In the genomic region with DNA sequence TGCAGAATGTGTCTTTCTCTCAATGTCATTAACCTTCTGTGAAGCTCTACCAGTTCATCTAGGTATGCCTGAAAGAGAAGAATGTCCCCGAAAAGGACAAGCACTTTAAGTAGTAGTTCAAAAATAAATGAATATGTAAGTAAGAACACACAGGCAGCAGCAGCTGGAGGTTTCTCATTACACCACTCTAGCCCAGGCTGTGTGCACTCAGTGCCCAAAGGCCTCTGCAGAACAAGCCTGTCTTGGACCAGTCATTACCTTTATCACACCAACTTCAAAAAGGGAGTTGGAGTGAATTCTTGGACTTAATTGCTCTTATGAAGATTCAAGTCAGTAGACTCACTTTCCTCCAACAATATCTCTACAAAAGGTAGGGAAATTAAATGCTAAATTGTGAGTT, we compare ENCODE assay signal across 16 cellular contexts.
DNase-seq lines count a peak whose midpoint lies in the region; ATAC-seq and TF ChIP-seq lines count a peak whose summit lies in the region.
"Had no signal": no experiment of that assay in that cellular context is flagged by ENCODE, and none has a peak within 500 bp of the region (broad histone marks: within the 10 kb centered on the region; RNA-seq: fewer than 3 reads in every experiment).

No MANE protein-coding gene starts in this region.

- H3K4me1 ChIP-seq in OCI-LY3 (ENCODE audit: low read length), result peaks cover 30% of the 10 kb centered on the region

- no peaks in the 10 kb centered on the region for H3K9me3 Mint-ChIP-seq in osteocyte (ENCODE audit: unreplicated experiment)
- H3K9me3 Mint-ChIP-seq: endodermal cell; naive thymus-derived CD8-positive, alpha-beta T cell had no signal

- H3K27me3 Mint-ChIP-seq in osteocyte (ENCODE audit: unreplicated experiment), result no peaks in the 10 kb centered on the region
- H3K27me3 Mint-ChIP-seq: naive thymus-derived CD8-positive, alpha-beta T cell had no signal

- H2AFZ ChIP-seq in OCI-LY3 (ENCODE audit: low read depth, low read length), result no peak overlapping the region

- no peak overlapping the region for H3K4me3 Mint-ChIP-seq in osteocyte (ENCODE audit: unreplicated experiment)
- H3K4me3 Mint-ChIP-seq: endodermal cell; naive thymus-derived CD8-positive, alpha-beta T cell had no signal

- ATAC-seq in GM18907 (IDR thresholded peaks at IDR 0.05; ENCODE audit: unreplicated experiment) (peak; percentile 50), HG02571 (IDR thresholded peaks at IDR 0.05; ENCODE audit: unreplicated experiment) (peak; percentile 40), GM18519 (IDR thresholded peaks at IDR 0.05; ENCODE audit: low FRiP score, unreplicated experiment) (no peak)
- ATAC-seq: naive thymus-derived CD8-positive, alpha-beta T cell had no signal

- H3K9ac ChIP-seq in OCI-LY3 (ENCODE audit: low read length), result no peak overlapping the region
- H3K9ac ChIP-seq: BLaER1 treated with 17β-estradiol and CSF1 and Interleukin-3, amounts not matched to agents 10 nM and 100 nM; KMS-11 had no signal

- no peak for DNase-seq in osteocyte (ENCODE audit: extremely low spot score, unreplicated experiment)
- no peak for DNase-seq in inferior parietal cortex (ENCODE audit: extremely low spot score)
- DNase-seq in T-helper 9 cell, result no peak
- DNase-seq: activated CD4-positive, CD25-positive, alpha-beta regulatory T cell treated with anti-CD3 and anti-CD28 coated beads, Interleukin-2, amount 50 U/mL, for 72 hours; activated CD8-positive, alpha-beta memory T cell treated with anti-CD3 and anti-CD28 coated beads, Interleukin-2, amount 50 U/mL, for 4 hours; activated naive CD4-positive, alpha-beta T cell treated with anti-CD3 and anti-CD28 coated beads, Interleukin-2, amount 50 U/mL, for 16 hours; endodermal cell; naive thymus-derived CD8-positive, alpha-beta T cell; NCI-H526 treated with DMSO at 0.1 percent for 48 hours had no signal

- H3K27ac Mint-ChIP-seq in osteocyte (ENCODE audit: unreplicated experiment), result peak overlapping the region; percentile 92
- H3K27ac Mint-ChIP-seq: endodermal cell had no signal

- peaks cover 16% of the 10 kb centered on the region for H3K36me3 Mint-ChIP-seq in osteocyte (ENCODE audit: unreplicated experiment)

- peak overlapping the region; percentile 20 for H3K4me2 ChIP-seq in OCI-LY3 (ENCODE audit: low read length)
- H3K4me2 ChIP-seq: BLaER1 treated with 17β-estradiol and CSF1 and Interleukin-3, amounts not matched to agents 10 nM and 100 nM; KMS-11 had no signal

- no peaks in the 10 kb centered on the region for H3K36me3 ChIP-seq in OCI-LY3 (replicated peaks; ENCODE audit: low read depth, low read length)
- H3K36me3 ChIP-seq: BLaER1 treated with 17β-estradiol and CSF1 and Interleukin-3, amounts not matched to agents 10 nM and 100 nM had no signal

- H3K9me3 ChIP-seq in OCI-LY3 (ENCODE audit: insufficient read depth, low read length), result no peaks in the 10 kb centered on the region
- H3K9me3 ChIP-seq: BLaER1 treated with 17β-estradiol and CSF1 and Interleukin-3, amounts not matched to agents 10 nM and 100 nM had no signal

- no peaks in the 10 kb centered on the region for H3K27me3 ChIP-seq in OCI-LY3 (ENCODE audit: low read depth, low read length)
- H3K27me3 ChIP-seq: BLaER1 treated with 17β-estradiol and CSF1 and Interleukin-3, amounts not matched to agents 10 nM and 100 nM had no signal

- no peak overlapping the region for H3K27ac ChIP-seq in OCI-LY3 (ENCODE audit: low read length)
- H3K27ac ChIP-seq: BLaER1 treated with 17β-estradiol and CSF1 and Interleukin-3, amounts not matched to agents 10 nM and 100 nM; HL-60; KMS-11 had no signal

- H3K79me2 ChIP-seq in OCI-LY3 (ENCODE audit: low read length), result no peaks in the 10 kb centered on the region

- H3K4me3 ChIP-seq in OCI-LY3 (ENCODE audit: low read length), result no peak overlapping the region
- H3K4me3 ChIP-seq: BLaER1 treated with 17β-estradiol and CSF1 and Interleukin-3, amounts not matched to agents 10 nM and 100 nM had no signal

- TF ChIP-seq CTCF in OCI-LY3 (IDR thresholded peaks at IDR 0.05; ENCODE audit: low read depth, low read length), result no peak
- TF ChIP-seq CTCF in osteocyte (IDR thresholded peaks at IDR 0.05), result no peak

- H4K20me1 ChIP-seq in OCI-LY3 (ENCODE audit: insufficient read depth, low read length), result no peaks in the 10 kb centered on the region
- H4K20me1 ChIP-seq: BLaER1 treated with 17β-estradiol and CSF1 and Interleukin-3, amounts not matched to agents 10 nM and 100 nM had no signal

- peaks cover 55% of the 10 kb centered on the region for H3K4me1 Mint-ChIP-seq in osteocyte (ENCODE audit: unreplicated experiment)
